Comparison of ENCODE assay signal across 16 cellular contexts in genomic region chr5:168184103-168184502, GRCh38.
"Had no signal": no experiment of that assay in that cellular context is flagged by ENCODE, and none has a peak within 500 bp of the region (broad histone marks: within the 10 kb centered on the region; RNA-seq: fewer than 3 reads in every experiment).

No MANE protein-coding gene starts in this region.

- H3K27me3 ChIP-seq: body of pancreas, pancreas, right lobe of liver, upper lobe of right lung had no signal

- H3K4me3 Mint-ChIP-seq: activated CD8-positive, alpha-beta T cell treated with anti-CD3 and anti-CD28 coated beads for 36 hours; activated naive CD4-positive, alpha-beta T cell treated with anti-CD3 and anti-CD28 coated beads for 36 hours; activated T-cell treated with anti-CD3 and anti-CD28 coated beads, Interleukin-2, amount 50 U/mL, for 24 hours; immature natural killer cell; natural killer cell; stimulated activated effector memory CD8-positive, alpha-beta T cell treated with anti-CD3 and anti-CD28 coated beads, Interleukin-12 subunit alpha, Interleukin-12 subunit beta, amount 100 ng/mL, for 72 hours had no signal

- H3K4me1 Mint-ChIP-seq: immature natural killer cell; natural killer cell; stimulated activated effector memory CD8-positive, alpha-beta T cell treated with anti-CD3 and anti-CD28 coated beads, Interleukin-12 subunit alpha, Interleukin-12 subunit beta, amount 100 ng/mL, for 72 hours had no signal

- H3K36me3 ChIP-seq: pancreas, right lobe of liver, upper lobe of right lung had no signal

- H3K4me1 ChIP-seq: body of pancreas, pancreas, right lobe of liver, upper lobe of right lung had no signal

- H3K9me3 ChIP-seq: body of pancreas, pancreas, right lobe of liver, upper lobe of right lung had no signal

- H3K27me3 Mint-ChIP-seq: activated CD8-positive, alpha-beta T cell treated with anti-CD3 and anti-CD28 coated beads for 36 hours had no signal

- H3K27ac ChIP-seq: body of pancreas, pancreas, right lobe of liver, upper lobe of right lung had no signal

- H3K36me3 Mint-ChIP-seq: immature natural killer cell; natural killer cell; stimulated activated effector memory CD8-positive, alpha-beta T cell treated with anti-CD3 and anti-CD28 coated beads, Interleukin-12 subunit alpha, Interleukin-12 subunit beta, amount 100 ng/mL, for 72 hours had no signal

- ATAC-seq: activated CD8-positive, alpha-beta T cell treated with anti-CD3 and anti-CD28 coated beads for 36 hours; body of pancreas; natural killer cell; pancreas; right lobe of liver; stimulated activated effector memory CD8-positive, alpha-beta T cell treated with anti-CD3 and anti-CD28 coated beads, Interleukin-12 subunit alpha, Interleukin-12 subunit beta, amount 100 ng/mL, for 72 hours; upper lobe of right lung had no signal

- DNase-seq: activated CD4-positive, alpha-beta T cell treated with anti-CD3 and anti-CD28 coated beads for 48 hours; activated CD4-positive, CD25-positive, alpha-beta regulatory T cell; activated CD8-positive, alpha-beta T cell treated with anti-CD3 and anti-CD28 coated beads for 36 hours; activated naive CD4-positive, alpha-beta T cell treated with anti-CD3 and anti-CD28 coated beads for 36 hours; activated T-cell treated with anti-CD3 and anti-CD28 coated beads, Interleukin-2, amount 50 U/mL, for 24 hours; body of pancreas; immature natural killer cell; kidney glomerular epithelial cell; natural killer cell; pancreas; right lobe of liver; stimulated activated CD4-positive, alpha-beta T cell treated with anti-CD3 and anti-CD28 coated beads, Interleukin-4, amount 100 ng/mL, for 24 hours; T1000; upper lobe of right lung had no signal

- H3K9me3 Mint-ChIP-seq: activated CD8-positive, alpha-beta T cell treated with anti-CD3 and anti-CD28 coated beads for 36 hours; activated naive CD4-positive, alpha-beta T cell treated with anti-CD3 and anti-CD28 coated beads for 36 hours; activated T-cell treated with anti-CD3 and anti-CD28 coated beads, Interleukin-2, amount 50 U/mL, for 24 hours; immature natural killer cell; natural killer cell; stimulated activated effector memory CD8-positive, alpha-beta T cell treated with anti-CD3 and anti-CD28 coated beads, Interleukin-12 subunit alpha, Interleukin-12 subunit beta, amount 100 ng/mL, for 72 hours had no signal

- H3K4me3 ChIP-seq: body of pancreas, pancreas, right lobe of liver, smooth muscle cell, upper lobe of right lung had no signal

- H3K27ac Mint-ChIP-seq: activated CD8-positive, alpha-beta T cell treated with anti-CD3 and anti-CD28 coated beads for 36 hours; activated naive CD4-positive, alpha-beta T cell treated with anti-CD3 and anti-CD28 coated beads for 36 hours; activated T-cell treated with anti-CD3 and anti-CD28 coated beads, Interleukin-2, amount 50 U/mL, for 24 hours; natural killer cell; stimulated activated effector memory CD8-positive, alpha-beta T cell treated with anti-CD3 and anti-CD28 coated beads, Interleukin-12 subunit alpha, Interleukin-12 subunit beta, amount 100 ng/mL, for 72 hours had no signal
